ENCODE assay signal across 21 cellular contexts in the genomic region with DNA sequence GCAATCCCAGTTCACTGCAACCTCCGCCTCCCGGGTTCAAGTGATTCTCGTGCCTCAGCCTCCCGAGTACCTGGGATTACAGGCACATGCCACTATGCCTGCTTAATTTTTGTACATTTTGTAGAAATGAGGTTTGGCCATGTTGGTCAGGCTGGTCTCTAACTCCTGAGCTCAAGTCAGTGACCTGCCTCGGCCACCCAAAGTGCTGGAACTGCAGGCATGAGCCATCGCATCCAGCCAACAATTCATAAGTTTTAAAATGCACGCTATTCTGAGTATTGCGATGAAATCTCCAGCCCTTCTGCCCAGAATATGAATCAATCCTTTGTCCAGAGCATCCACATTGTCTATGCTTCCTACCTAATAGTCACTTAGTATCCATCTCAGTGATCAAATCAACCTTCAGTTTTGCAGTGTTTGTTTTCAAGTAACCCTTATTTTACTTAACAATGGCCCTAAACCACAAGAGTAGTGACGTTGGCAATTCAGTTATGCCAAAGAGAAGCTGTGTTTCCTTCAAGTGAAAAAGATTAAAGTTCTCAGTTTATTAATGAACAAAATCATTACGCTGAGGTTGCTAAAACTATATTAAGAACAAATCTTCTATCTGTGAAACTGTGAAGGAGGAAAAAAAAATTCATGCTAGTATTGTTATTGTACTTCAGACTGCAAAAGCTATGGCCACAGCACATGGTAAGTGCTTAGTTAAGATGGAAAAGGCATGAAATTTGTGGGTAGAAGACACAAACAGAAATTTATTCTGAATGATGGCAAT. TPM values are rescaled to one million over a fixed set of nuclear protein-coding genes. Genes with fewer than 3 reads are reported as not detected.
DNase-seq lines count a peak whose midpoint lies in the region; ATAC-seq, FAIRE-seq and TF ChIP-seq lines count a peak whose summit lies in the region.
"Had no signal": no experiment of that assay in that cellular context is flagged by ENCODE, and none has a peak within 500 bp of the region (broad histone marks: within the 10 kb centered on the region; RNA-seq: fewer than 3 reads in every experiment).

No MANE protein-coding gene starts in this region.

- no peak overlapping the region for H3K4me3 Mint-ChIP-seq in activated B cell treated with CpG ODN at 0.5 μM for 24 hours
- H3K4me3 Mint-ChIP-seq: CD4-positive, alpha-beta T cell had no signal

- WGBS in A549 (ENCODE audit: missing lambda C conversion rate), result 88% methylated on average over 10 of the region's 10 CpGs

- no peak overlapping the region for H3K4me2 ChIP-seq in A549
- H3K4me2 ChIP-seq: SK-N-SH had no signal

- no peaks in the 10 kb centered on the region for H3K9me3 ChIP-seq in A549
- H3K9me3 ChIP-seq: SK-N-SH had no signal

- TF ChIP-seq EP300 in A549 (IDR thresholded peaks at IDR 0.05), result no peak

- intact Hi-C loops in activated B cell treated with CpG ODN at 0.5 μM for 24 hours (cut with micrococcal nuclease), result no loop called here

- CTCF ChIA-PET in A549 (lab: Yijun Ruan, JAX), result interaction anchor here (1.1 to 3.0 kb wide), 5 partner anchors 10 to 47 kb away, joined by 3 to 14 read pairs (median 5); partner anchors contain the start of gene GCH1
- CTCF ChIA-PET in activated B cell treated with CpG ODN at 0.5 μM for 24 hours (lab: Charles Lee), result interaction anchor here (0.6 to 2.9 kb wide), 5 partner anchors 10 to 109 kb away, joined by 4 to 14 read pairs (median 4); no protein-coding TSS in a partner anchor

- TF ChIP-seq RAD21 in A549 (conservative IDR thresholded peaks at IDR 0.05 in 1 of 2, IDR thresholded peaks at IDR 0.05 in 1 of 2), result no peak

- no peaks in the 10 kb centered on the region for H3K27me3 Mint-ChIP-seq in activated B cell treated with CpG ODN at 0.5 μM for 24 hours
- H3K27me3 Mint-ChIP-seq: CD4-positive, alpha-beta T cell had no signal

- H3K27ac ChIP-seq in A549, result no peak overlapping the region
- H3K27ac ChIP-seq: RWPE1 had no signal

- no peak overlapping the region for H3K4me3 ChIP-seq in A549

- H3K9me3 Mint-ChIP-seq in activated B cell treated with CpG ODN at 0.5 μM for 24 hours, result no peaks in the 10 kb centered on the region
- H3K9me3 Mint-ChIP-seq: CD4-positive, alpha-beta T cell had no signal

- no peaks in the 10 kb centered on the region for H3K36me3 Mint-ChIP-seq in activated B cell treated with CpG ODN at 0.5 μM for 24 hours (ENCODE audit: low read depth)

- no peaks in the 10 kb centered on the region for H3K4me1 ChIP-seq in A549

- DNase-seq in A549 (ENCODE audit: low read depth in 1 of 2, low spot score in 1 of 2), result no peak
- no peak for DNase-seq in GM12891 (ENCODE audit: insufficient read length, low spot score)
- DNase-seq in activated B cell treated with CpG ODN at 0.5 μM for 24 hours, result no peak
- peak; percentile 10 for DNase-seq in renal cortical epithelial cell (ENCODE audit: low read depth)
- DNase-seq in NOMO-1 treated with dmso at 0.1 percent for 144 hours (lab: John Stamatoyannopoulos, UW; ENCODE audit: unreplicated experiment), result no peak
- DNase-seq: CD4-positive, alpha-beta T cell; COR-L47; DMS 273 treated with DMSO at 0.1 percent for 48 hours; DND-41; MM.1S; NCI-H1048; NCI-H1417 treated with DMSO at 0.1 percent for 48 hours; NCI-H187; NCI-H69; SIG-M5; SK-N-SH had no signal

- FAIRE-seq in A549 (lab: Jason Lieb, UNC) (no peak), GM12891 (lab: Jason Lieb, UNC) (peak; percentile 78)
- FAIRE-seq: H1 had no signal

- ATAC-seq in A549 (no peak), activated B cell treated with CpG ODN at 0.5 μM for 24 hours (ENCODE audit: low read depth) (no peak), GM21381 (IDR thresholded peaks at IDR 0.05; ENCODE audit: unreplicated experiment) (no peak), GM21515 (IDR thresholded peaks at IDR 0.05; ENCODE audit: unreplicated experiment) (no peak)
- ATAC-seq: HCT116 had no signal

- POLR2A ChIA-PET in A549 (lab: Yijun Ruan, JAX) (no interaction called here), activated B cell treated with CpG ODN at 0.5 μM for 24 hours (lab: Charles Lee) (interaction anchor here (0.6 to 1.7 kb wide), 3 partner anchors 10 to 24 kb away, joined by 4 to 6 read pairs (median 4); partner anchors contain the start of gene GCH1)

- peak overlapping the region; percentile 54 for H3K27ac Mint-ChIP-seq in activated B cell treated with CpG ODN at 0.5 μM for 24 hours
- H3K27ac Mint-ChIP-seq: CD4-positive, alpha-beta T cell had no signal

- no peak for TF ChIP-seq CTCF in A549 (IDR thresholded peaks at IDR 0.05)
- no peak for TF ChIP-seq CTCF in activated B cell treated with CpG ODN at 0.5 μM for 24 hours (IDR thresholded peaks at IDR 0.05)

- peaks cover 40% of the 10 kb centered on the region for H3K4me1 Mint-ChIP-seq in activated B cell treated with CpG ODN at 0.5 μM for 24 hours

- TF ChIP-seq POLR2A in A549 (IDR thresholded peaks at IDR 0.05; ENCODE audit: low read length), result no peak
- TF ChIP-seq POLR2A in GM12891 (IDR thresholded peaks at IDR 0.05; ENCODE audit: low read depth, low read length), result no peak

TF ChIP-seq in A549, 52 proteins besides CTCF, POLR2A, EP300 and RAD21:
- TF ChIP-seq NR3C1 (IDR thresholded peaks at IDR 0.05), result no peak
- TF ChIP-seq PHF8 (IDR thresholded peaks at IDR 0.05; ENCODE audit: borderline replicate concordance, low read depth), result no peak
- TF ChIP-seq MAFK (IDR thresholded peaks at IDR 0.05; ENCODE audit: partially characterized antibody), result peak; percentile 72

TF ChIP-seq in GM12891, 5 proteins besides CTCF, POLR2A, EP300 and RAD21:
- no peak for TF ChIP-seq POLR2AphosphoS5 (IDR thresholded peaks at IDR 0.05; ENCODE audit: low read depth, low read length)
- no peak for TF ChIP-seq SPI1 (IDR thresholded peaks at IDR 0.05; ENCODE audit: low read depth, low read length)
- no peak for TF ChIP-seq POU2F2 (IDR thresholded peaks at IDR 0.05; ENCODE audit: low read depth, low read length)
- no peak for TF ChIP-seq PAX5 (IDR thresholded peaks at IDR 0.05; ENCODE audit: insufficient read depth, low read length, severe bottlenecking)
- no peak for TF ChIP-seq TAF1 (IDR thresholded peaks at IDR 0.05; ENCODE audit: low read depth, low read length)

RNA-seq across cellular contexts. Expression of gene GCH1, which starts 11.0 kb away (rescaled TPM):
- polyA plus RNA-seq in A549 (2011; rRNA removed), result 4.4 and 5.0 TPM in 2 replicates
- 1.5 and 2.1 TPM in 2 replicates for polyA plus RNA-seq in A549 (2012; cell fraction: cytosol; rRNA removed)
- 1.8 TPM in 2 replicates for polyA plus RNA-seq in A549 (2012; cell fraction: nucleus; rRNA removed)
- polyA plus RNA-seq in A549 (2017; fragmentation: RNase III; extraction: RNeasy Plus Mini Kit Qiagen cat#74134 plus additional on column Dnase treatment), result 2.9 to 3.0 TPM (median 3.0 TPM) in 3 replicates
- polyA minus RNA-seq in A549 (2011; rRNA and poly(A)+ RNA removed), result 3.6 and 7.2 TPM in 2 replicates
- 13.7 TPM for polyA plus RNA-seq in GM12891 (2012; ENCODE audit: low read depth, missing spikeins)
- total RNA-seq in activated B cell treated with CpG ODN at 0.5 μM for 24 hours, result 15.5 and 17.2 TPM in 2 replicates
- 3.1 and 32.6 TPM in 2 replicates for total RNA-seq in renal cortical epithelial cell
